Comparison of ENCODE assay signal across 1 cellular context in genomic region chr19:55599468-55600335, GRCh38.
TF ChIP-seq lines count a peak whose summit lies in the region.

TSS of gene FIZ1 (minus strand) at chr19:55599517. CDS start at chr19:55597865, 1,652 bp downstream.
TSS of gene ZNF524 (plus strand) at chr19:55600288. CDS start at chr19:55602113, 1,825 bp downstream.

TF ChIP-seq in HEK293, 187 proteins besides CTCF, POLR2A, EP300 and RAD21 (continued from another document and continues in another):
- TF ChIP-seq, protein P1, sequence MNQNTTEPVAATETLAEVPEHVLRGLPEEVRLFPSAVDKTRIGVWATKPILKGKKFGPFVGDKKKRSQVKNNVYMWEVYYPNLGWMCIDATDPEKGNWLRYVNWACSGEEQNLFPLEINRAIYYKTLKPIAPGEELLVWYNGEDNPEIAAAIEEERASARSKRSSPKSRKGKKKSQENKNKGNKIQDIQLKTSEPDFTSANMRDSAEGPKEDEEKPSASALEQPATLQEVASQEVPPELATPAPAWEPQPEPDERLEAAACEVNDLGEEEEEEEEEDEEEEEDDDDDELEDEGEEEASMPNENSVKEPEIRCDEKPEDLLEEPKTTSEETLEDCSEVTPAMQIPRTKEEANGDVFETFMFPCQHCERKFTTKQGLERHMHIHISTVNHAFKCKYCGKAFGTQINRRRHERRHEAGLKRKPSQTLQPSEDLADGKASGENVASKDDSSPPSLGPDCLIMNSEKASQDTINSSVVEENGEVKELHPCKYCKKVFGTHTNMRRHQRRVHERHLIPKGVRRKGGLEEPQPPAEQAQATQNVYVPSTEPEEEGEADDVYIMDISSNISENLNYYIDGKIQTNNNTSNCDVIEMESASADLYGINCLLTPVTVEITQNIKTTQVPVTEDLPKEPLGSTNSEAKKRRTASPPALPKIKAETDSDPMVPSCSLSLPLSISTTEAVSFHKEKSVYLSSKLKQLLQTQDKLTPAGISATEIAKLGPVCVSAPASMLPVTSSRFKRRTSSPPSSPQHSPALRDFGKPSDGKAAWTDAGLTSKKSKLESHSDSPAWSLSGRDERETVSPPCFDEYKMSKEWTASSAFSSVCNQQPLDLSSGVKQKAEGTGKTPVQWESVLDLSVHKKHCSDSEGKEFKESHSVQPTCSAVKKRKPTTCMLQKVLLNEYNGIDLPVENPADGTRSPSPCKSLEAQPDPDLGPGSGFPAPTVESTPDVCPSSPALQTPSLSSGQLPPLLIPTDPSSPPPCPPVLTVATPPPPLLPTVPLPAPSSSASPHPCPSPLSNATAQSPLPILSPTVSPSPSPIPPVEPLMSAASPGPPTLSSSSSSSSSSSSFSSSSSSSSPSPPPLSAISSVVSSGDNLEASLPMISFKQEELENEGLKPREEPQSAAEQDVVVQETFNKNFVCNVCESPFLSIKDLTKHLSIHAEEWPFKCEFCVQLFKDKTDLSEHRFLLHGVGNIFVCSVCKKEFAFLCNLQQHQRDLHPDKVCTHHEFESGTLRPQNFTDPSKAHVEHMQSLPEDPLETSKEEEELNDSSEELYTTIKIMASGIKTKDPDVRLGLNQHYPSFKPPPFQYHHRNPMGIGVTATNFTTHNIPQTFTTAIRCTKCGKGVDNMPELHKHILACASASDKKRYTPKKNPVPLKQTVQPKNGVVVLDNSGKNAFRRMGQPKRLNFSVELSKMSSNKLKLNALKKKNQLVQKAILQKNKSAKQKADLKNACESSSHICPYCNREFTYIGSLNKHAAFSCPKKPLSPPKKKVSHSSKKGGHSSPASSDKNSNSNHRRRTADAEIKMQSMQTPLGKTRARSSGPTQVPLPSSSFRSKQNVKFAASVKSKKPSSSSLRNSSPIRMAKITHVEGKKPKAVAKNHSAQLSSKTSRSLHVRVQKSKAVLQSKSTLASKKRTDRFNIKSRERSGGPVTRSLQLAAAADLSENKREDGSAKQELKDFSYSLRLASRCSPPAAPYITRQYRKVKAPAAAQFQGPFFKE (tag by site-specific recombination; IDR thresholded peaks at IDR 0.05; ENCODE audit: borderline replicate concordance) = no peak
- TF ChIP-seq HOXD13 (CRISPR knock-in tag; IDR thresholded peaks at IDR 0.05; ENCODE audit: borderline replicate concordance) = no peak
- TF ChIP-seq, protein P2, sequence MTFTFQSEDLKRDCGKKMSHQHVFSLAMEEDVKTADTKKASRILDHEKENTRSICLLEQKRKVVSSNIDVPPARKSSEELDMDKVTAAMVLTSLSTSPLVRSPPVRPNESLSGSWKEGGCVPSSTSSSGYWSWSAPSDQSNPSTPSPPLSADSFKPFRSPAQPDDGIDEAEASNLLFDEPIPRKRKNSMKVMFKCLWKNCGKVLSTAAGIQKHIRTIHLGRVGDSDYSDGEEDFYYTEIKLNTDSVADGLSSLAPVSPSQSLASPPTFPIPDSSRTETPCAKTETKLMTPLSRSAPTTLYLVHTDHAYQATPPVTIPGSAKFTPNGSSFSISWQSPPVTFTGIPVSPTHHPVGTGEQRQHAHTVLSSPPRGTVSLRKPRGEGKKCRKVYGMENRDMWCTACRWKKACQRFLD (tag by site-specific recombination; IDR thresholded peaks at IDR 0.05) = no peak
- TF ChIP-seq REPIN1 (tag by site-specific recombination; IDR thresholded peaks at IDR 0.05; ENCODE audit: low read depth) = no peak
- peak; percentile 76; the same call in 1 of the 2 replicates for TF ChIP-seq ZNF221 (tag by site-specific recombination; IDR thresholded peaks at IDR 0.05; ENCODE audit: borderline replicate concordance)
- no peak for TF ChIP-seq OVOL3 (tag by site-specific recombination; IDR thresholded peaks at IDR 0.05)
- 0 out of 2 replicates have a peak, but pooled peaks have one; percentile 44 for TF ChIP-seq GLI4 (tag by site-specific recombination; IDR thresholded peaks at IDR 0.05)
- peak; percentile 51 for TF ChIP-seq ZNF24 (tag by site-specific recombination; IDR thresholded peaks at IDR 0.05)
- TF ChIP-seq ZNF518A (tag by site-specific recombination; conservative IDR thresholded peaks at IDR 0.05; ENCODE audit: low read depth) = peak; percentile 85
- TF ChIP-seq ZNF580 (tag by site-specific recombination; IDR thresholded peaks at IDR 0.05) = peak; percentile 82
- TF ChIP-seq ZNF121 (tag by site-specific recombination; IDR thresholded peaks at IDR 0.05) = no peak
- TF ChIP-seq, protein P3, sequence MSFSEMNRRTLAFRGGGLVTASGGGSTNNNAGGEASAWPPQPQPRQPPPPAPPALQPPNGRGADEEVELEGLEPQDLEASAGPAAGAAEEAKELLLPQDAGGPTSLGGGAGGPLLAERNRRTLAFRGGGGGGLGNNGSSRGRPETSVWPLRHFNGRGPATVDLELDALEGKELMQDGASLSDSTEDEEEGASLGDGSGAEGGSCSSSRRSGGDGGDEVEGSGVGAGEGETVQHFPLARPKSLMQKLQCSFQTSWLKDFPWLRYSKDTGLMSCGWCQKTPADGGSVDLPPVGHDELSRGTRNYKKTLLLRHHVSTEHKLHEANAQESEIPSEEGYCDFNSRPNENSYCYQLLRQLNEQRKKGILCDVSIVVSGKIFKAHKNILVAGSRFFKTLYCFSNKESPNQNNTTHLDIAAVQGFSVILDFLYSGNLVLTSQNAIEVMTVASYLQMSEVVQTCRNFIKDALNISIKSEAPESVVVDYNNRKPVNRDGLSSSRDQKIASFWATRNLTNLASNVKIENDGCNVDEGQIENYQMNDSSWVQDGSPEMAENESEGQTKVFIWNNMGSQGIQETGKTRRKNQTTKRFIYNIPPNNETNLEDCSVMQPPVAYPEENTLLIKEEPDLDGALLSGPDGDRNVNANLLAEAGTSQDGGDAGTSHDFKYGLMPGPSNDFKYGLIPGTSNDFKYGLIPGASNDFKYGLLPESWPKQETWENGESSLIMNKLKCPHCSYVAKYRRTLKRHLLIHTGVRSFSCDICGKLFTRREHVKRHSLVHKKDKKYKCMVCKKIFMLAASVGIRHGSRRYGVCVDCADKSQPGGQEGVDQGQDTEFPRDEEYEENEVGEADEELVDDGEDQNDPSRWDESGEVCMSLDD (tag by site-specific recombination; IDR thresholded peaks at IDR 0.05) = peak; percentile 99
- no peak for TF ChIP-seq ZNF645 (tag by site-specific recombination; IDR thresholded peaks at IDR 0.05)
- TF ChIP-seq ZNF658 (tag by site-specific recombination; IDR thresholded peaks at IDR 0.05) = no peak
- TF ChIP-seq ZNF561 (tag by site-specific recombination; IDR thresholded peaks at IDR 0.05; ENCODE audit: borderline replicate concordance) = peak; percentile 66
- TF ChIP-seq OSR2 (tag by site-specific recombination; IDR thresholded peaks at IDR 0.05) = peak; percentile 50; the same call in 1 of the 2 replicates
- TF ChIP-seq ZNF19 (tag by site-specific recombination; IDR thresholded peaks at IDR 0.05; ENCODE audit: low read depth) = no peak
- TF ChIP-seq, protein P4, sequence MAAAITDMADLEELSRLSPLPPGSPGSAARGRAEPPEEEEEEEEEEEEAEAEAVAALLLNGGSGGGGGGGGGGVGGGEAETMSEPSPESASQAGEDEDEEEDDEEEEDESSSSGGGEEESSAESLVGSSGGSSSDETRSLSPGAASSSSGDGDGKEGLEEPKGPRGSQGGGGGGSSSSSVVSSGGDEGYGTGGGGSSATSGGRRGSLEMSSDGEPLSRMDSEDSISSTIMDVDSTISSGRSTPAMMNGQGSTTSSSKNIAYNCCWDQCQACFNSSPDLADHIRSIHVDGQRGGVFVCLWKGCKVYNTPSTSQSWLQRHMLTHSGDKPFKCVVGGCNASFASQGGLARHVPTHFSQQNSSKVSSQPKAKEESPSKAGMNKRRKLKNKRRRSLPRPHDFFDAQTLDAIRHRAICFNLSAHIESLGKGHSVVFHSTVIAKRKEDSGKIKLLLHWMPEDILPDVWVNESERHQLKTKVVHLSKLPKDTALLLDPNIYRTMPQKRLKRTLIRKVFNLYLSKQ (tag by site-specific recombination; IDR thresholded peaks at IDR 0.05; ENCODE audit: borderline replicate concordance) = no peak
- TF ChIP-seq ZNF140 (tag by site-specific recombination; IDR thresholded peaks at IDR 0.05) = no peak
- no peak for TF ChIP-seq SALL2 (tag by site-specific recombination; IDR thresholded peaks at IDR 0.05; ENCODE audit: borderline replicate concordance)
- TF ChIP-seq ZNF311 (tag by site-specific recombination; IDR thresholded peaks at IDR 0.05; ENCODE audit: borderline replicate concordance) = no peak
- no peak for TF ChIP-seq ZNF548 (tag by site-specific recombination; IDR thresholded peaks at IDR 0.05)
- peak; percentile 26; the same call in 1 of the 2 replicates for TF ChIP-seq FEZF1 (tag by site-specific recombination; IDR thresholded peaks at IDR 0.05)
- peak; percentile 48; the same call in 1 of the 2 replicates for TF ChIP-seq ZNF391 (tag by site-specific recombination; IDR thresholded peaks at IDR 0.05; ENCODE audit: borderline replicate concordance, low read depth)
- TF ChIP-seq, protein P5, sequence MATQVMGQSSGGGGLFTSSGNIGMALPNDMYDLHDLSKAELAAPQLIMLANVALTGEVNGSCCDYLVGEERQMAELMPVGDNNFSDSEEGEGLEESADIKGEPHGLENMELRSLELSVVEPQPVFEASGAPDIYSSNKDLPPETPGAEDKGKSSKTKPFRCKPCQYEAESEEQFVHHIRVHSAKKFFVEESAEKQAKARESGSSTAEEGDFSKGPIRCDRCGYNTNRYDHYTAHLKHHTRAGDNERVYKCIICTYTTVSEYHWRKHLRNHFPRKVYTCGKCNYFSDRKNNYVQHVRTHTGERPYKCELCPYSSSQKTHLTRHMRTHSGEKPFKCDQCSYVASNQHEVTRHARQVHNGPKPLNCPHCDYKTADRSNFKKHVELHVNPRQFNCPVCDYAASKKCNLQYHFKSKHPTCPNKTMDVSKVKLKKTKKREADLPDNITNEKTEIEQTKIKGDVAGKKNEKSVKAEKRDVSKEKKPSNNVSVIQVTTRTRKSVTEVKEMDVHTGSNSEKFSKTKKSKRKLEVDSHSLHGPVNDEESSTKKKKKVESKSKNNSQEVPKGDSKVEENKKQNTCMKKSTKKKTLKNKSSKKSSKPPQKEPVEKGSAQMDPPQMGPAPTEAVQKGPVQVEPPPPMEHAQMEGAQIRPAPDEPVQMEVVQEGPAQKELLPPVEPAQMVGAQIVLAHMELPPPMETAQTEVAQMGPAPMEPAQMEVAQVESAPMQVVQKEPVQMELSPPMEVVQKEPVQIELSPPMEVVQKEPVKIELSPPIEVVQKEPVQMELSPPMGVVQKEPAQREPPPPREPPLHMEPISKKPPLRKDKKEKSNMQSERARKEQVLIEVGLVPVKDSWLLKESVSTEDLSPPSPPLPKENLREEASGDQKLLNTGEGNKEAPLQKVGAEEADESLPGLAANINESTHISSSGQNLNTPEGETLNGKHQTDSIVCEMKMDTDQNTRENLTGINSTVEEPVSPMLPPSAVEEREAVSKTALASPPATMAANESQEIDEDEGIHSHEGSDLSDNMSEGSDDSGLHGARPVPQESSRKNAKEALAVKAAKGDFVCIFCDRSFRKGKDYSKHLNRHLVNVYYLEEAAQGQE (tag by site-specific recombination; IDR thresholded peaks at IDR 0.05) = 0 out of 2 replicates have a peak, but pooled peaks have one; percentile 11
- TF ChIP-seq ZNF585B (tag by site-specific recombination; IDR thresholded peaks at IDR 0.05) = no peak
- TF ChIP-seq SP2 (tag by site-specific recombination; IDR thresholded peaks at IDR 0.05) = peak; percentile 77
- no peak for TF ChIP-seq ZNF146 (tag by site-specific recombination; IDR thresholded peaks at IDR 0.05)
- TF ChIP-seq ZNF623 (tag by site-specific recombination; IDR thresholded peaks at IDR 0.05) = 0 out of 2 replicates have a peak, but pooled peaks have one; percentile 7
- TF ChIP-seq ZNF621 (tag by site-specific recombination; IDR thresholded peaks at IDR 0.05) = no peak
- TF ChIP-seq ZNF510 (tag by site-specific recombination; IDR thresholded peaks at IDR 0.05; ENCODE audit: insufficient replicate concordance) = no peak
- TF ChIP-seq ZBTB1 (tag by site-specific recombination; IDR thresholded peaks at IDR 0.05) = no peak
- peak; percentile 68; the same call in 1 of the 2 replicates for TF ChIP-seq WT1 (tag by site-specific recombination; IDR thresholded peaks at IDR 0.05)
- peak; percentile 66 for TF ChIP-seq SP7 (tag by site-specific recombination; IDR thresholded peaks at IDR 0.05)
- TF ChIP-seq ZNF521 (tag by site-specific recombination; IDR thresholded peaks at IDR 0.05) = no peak
- TF ChIP-seq SCRT2 (tag by site-specific recombination; IDR thresholded peaks at IDR 0.05) = no peak
- peak; percentile 63; the same call in 1 of the 2 replicates for TF ChIP-seq ZFP69B (tag by site-specific recombination; IDR thresholded peaks at IDR 0.05)
- no peak; the same call in 1 of the 2 replicates for TF ChIP-seq BCL11B (tag by site-specific recombination; IDR thresholded peaks at IDR 0.05; ENCODE audit: low read depth)
